In the genomic region with DNA sequence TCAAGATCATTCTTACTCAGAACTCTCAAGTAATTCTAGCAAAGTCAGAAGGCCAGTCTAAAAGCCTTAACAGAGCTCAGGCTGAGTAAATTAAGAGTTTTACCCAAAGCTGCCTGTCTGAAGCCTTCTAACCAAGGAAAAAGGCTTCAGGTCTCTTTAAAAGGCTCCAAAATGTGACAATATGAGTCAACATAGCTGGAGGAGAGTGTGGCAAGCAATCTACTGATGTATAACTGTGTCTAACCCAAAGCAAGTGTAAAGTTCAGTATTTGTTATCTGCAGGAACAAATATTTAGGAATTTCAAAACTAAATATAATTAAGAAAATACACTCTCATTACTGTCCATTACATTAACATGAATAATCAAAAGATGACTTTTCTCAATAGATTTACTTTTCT, we compare ENCODE assay signal across 28 cellular contexts. TPM values are rescaled to one million over a fixed set of nuclear protein-coding genes. Genes with fewer than 3 reads are reported as not detected.
DNase-seq lines count a peak whose midpoint lies in the region; ATAC-seq and TF ChIP-seq lines count a peak whose summit lies in the region.
"Had no signal": no experiment of that assay in that cellular context is flagged by ENCODE, and none has a peak within 500 bp of the region (broad histone marks: within the 10 kb centered on the region; RNA-seq: fewer than 3 reads in every experiment).

No MANE protein-coding gene starts in this region.

- H3K4me3 Mint-ChIP-seq in chondrocyte (ENCODE audit: unreplicated experiment), result no peak overlapping the region
- H3K4me3 Mint-ChIP-seq: activated CD8-positive, alpha-beta memory T cell treated with anti-CD3 and anti-CD28 coated beads, Interleukin-2, amount 10 ng/mL, durations not matched to agents 7 days and 5 days; activated naive CD4-positive, alpha-beta T cell treated with anti-CD3 and anti-CD28 coated beads for 36 hours had no signal

- DNase-seq in NCI-H69 (lab: John Stamatoyannopoulos, UW) (peak; percentile 32), chondrocyte (ENCODE audit: low spot score) (no peak), NOMO-1 treated with dmso at 0.1 percent for 144 hours (lab: John Stamatoyannopoulos, UW; ENCODE audit: unreplicated experiment) (no peak), omental fat pad (ENCODE audit: low spot score) (no peak)
- DNase-seq: ACHN; activated CD8-positive, alpha-beta memory T cell treated with anti-CD3 and anti-CD28 coated beads, Interleukin-2, amount 10 ng/mL, durations not matched to agents 7 days and 5 days; activated naive CD4-positive, alpha-beta T cell treated with anti-CD3 and anti-CD28 coated beads for 36 hours; amniotic stem cell; gastrocnemius medialis; KBM-7; left colon; mesendoderm; NCI-H1417 treated with DMSO at 0.1 percent for 48 hours; NCI-H2081 treated with DMSO at 0.1 percent for 48 hours; NCI-H774; stimulated activated CD4-positive, alpha-beta T cell treated with anti-CD3 and anti-CD28 coated beads, Interleukin-15, amount 100 ng/mL, for 24 hours; stimulated activated naive CD8-positive, alpha-beta T cell treated with anti-CD3 and anti-CD28 coated beads, Interleukin-15, Interleukin-2, amounts not matched to agents 100 U/mL and 50 U/mL, for 24 hours had no signal

- no peaks in the 10 kb centered on the region for H3K9me3 ChIP-seq in liver (ENCODE audit: control insufficient read depth in 4 of 4, low read length in 3 of 4)
- H3K9me3 ChIP-seq: gastrocnemius medialis, prostate gland, thoracic aorta, vagina had no signal

- H3K27me3 Mint-ChIP-seq in chondrocyte (ENCODE audit: low read depth), result no peaks in the 10 kb centered on the region
- H3K27me3 Mint-ChIP-seq: activated CD8-positive, alpha-beta memory T cell treated with anti-CD3 and anti-CD28 coated beads, Interleukin-2, amount 10 ng/mL, durations not matched to agents 7 days and 5 days had no signal

- H3K36me3 ChIP-seq in liver (ENCODE audit: control insufficient read depth in 4 of 4, insufficient read depth in 3 of 4, low read depth in 1 of 4, low read length in 3 of 4), result no peaks in the 10 kb centered on the region
- H3K36me3 ChIP-seq: gastrocnemius medialis, prostate gland, vagina had no signal

- no peaks in the 10 kb centered on the region for H3K27me3 ChIP-seq in liver (ENCODE audit: control insufficient read depth in 4 of 4, insufficient read depth in 4 of 4, low read length in 3 of 4)
- H3K27me3 ChIP-seq: esophagus muscularis mucosa, gastrocnemius medialis, vagina had no signal

- H3K27ac Mint-ChIP-seq in chondrocyte (ENCODE audit: unreplicated experiment), result peak overlapping the region; percentile 6
- H3K27ac Mint-ChIP-seq: activated CD8-positive, alpha-beta memory T cell treated with anti-CD3 and anti-CD28 coated beads, Interleukin-2, amount 10 ng/mL, durations not matched to agents 7 days and 5 days; activated naive CD4-positive, alpha-beta T cell treated with anti-CD3 and anti-CD28 coated beads for 36 hours had no signal

- no peaks in the 10 kb centered on the region for H3K9me3 Mint-ChIP-seq in chondrocyte (ENCODE audit: low read depth)
- H3K9me3 Mint-ChIP-seq: activated naive CD4-positive, alpha-beta T cell treated with anti-CD3 and anti-CD28 coated beads for 36 hours had no signal

- no peak for TF ChIP-seq RAD21 in liver (IDR thresholded peaks at IDR 0.05)

- ATAC-seq in GM21447 (IDR thresholded peaks at IDR 0.05; ENCODE audit: unreplicated experiment), result no peak
- no peak for ATAC-seq in omental fat pad (ENCODE audit: low FRiP score)
- ATAC-seq in GM21515 (IDR thresholded peaks at IDR 0.05; ENCODE audit: unreplicated experiment), result no peak
- ATAC-seq: activated CD8-positive, alpha-beta memory T cell treated with anti-CD3 and anti-CD28 coated beads, Interleukin-2, amount 10 ng/mL, durations not matched to agents 7 days and 5 days; gastrocnemius medialis; HCT116; SK-N-SH treated with all-trans-retinoic acid at 6 μM for 48 hours; stimulated activated naive CD8-positive, alpha-beta T cell treated with anti-CD3 and anti-CD28 coated beads, Interleukin-15, Interleukin-2, amounts not matched to agents 100 U/mL and 50 U/mL, for 24 hours had no signal

- H3K27ac ChIP-seq in 22Rv1 (peak overlapping the region; percentile 68), liver (ENCODE audit: low read depth in 1 of 2, low read length in 2 of 2) (peak overlapping the region in 1 of 2 donors; percentile 45)
- H3K27ac ChIP-seq: coronary artery, gastrocnemius medialis, thoracic aorta, vagina had no signal

- H3K9ac ChIP-seq in liver (ENCODE audit: low read depth in 1 of 2, low read length in 2 of 2), result no peak overlapping the region

- peaks cover 33% of the 10 kb centered on the region for H3K4me1 Mint-ChIP-seq in chondrocyte (ENCODE audit: low read depth)

- TF ChIP-seq CTCF in 22Rv1 (IDR thresholded peaks at IDR 0.05) (no peak), chondrocyte (IDR thresholded peaks at IDR 0.05) (no peak), liver (IDR thresholded peaks at IDR 0.05; ENCODE audit: low read depth, low read length, missing input control) (no peak), omental fat pad (IDR thresholded peaks at IDR 0.05) (no peak)

- no peak overlapping the region for H3K4me3 ChIP-seq in liver (ENCODE audit: low read depth in 1 of 3, low read length in 3 of 3)
- H3K4me3 ChIP-seq: coronary artery, esophagus muscularis mucosa, gastrocnemius medialis, prostate gland, thoracic aorta, vagina had no signal

- H3K4me1 ChIP-seq in liver (ENCODE audit: control insufficient read depth in 4 of 4, insufficient read depth in 4 of 4, low read length in 3 of 4), result peaks cover 8 to 37% (median 29%) of the 10 kb centered on the region in 4 donors

- no peaks in the 10 kb centered on the region for H3K36me3 Mint-ChIP-seq in chondrocyte (ENCODE audit: low read depth)

TF ChIP-seq in liver, 16 proteins besides CTCF, POLR2A, EP300 and RAD21:
- TF ChIP-seq TAF1 (conservative IDR thresholded peaks at IDR 0.05) (no peak), EGR1 (IDR thresholded peaks at IDR 0.05; ENCODE audit: low read depth in 2 of 2) (no peak), SP1 (IDR thresholded peaks at IDR 0.05) (peak; percentile 22), FOXA1 (IDR thresholded peaks at IDR 0.05) (no peak), HNF4A (conservative IDR thresholded peaks at IDR 0.05) (peak; percentile 31 to 33)

RNA-seq across cellular contexts. Expression of a gene that starts 11.0 kb away (rescaled TPM):
- total RNA-seq in chondrocyte (14.1 to 15.3 TPM (median 14.5 TPM) in 3 replicates), liver (1 to 10 TPM; 9.3 to 9.4 TPM), omental fat pad (1 to 10 TPM; 7.4 to 8.7 (median 7.8) TPM)
- 1 to 10 TPM; 2.4 to 3.6 TPM for polyA plus RNA-seq in liver

RNA-seq across cellular contexts. Expression of a gene that starts 31.5 kb away (rescaled TPM):
- total RNA-seq in chondrocyte (12.7 to 13.9 TPM (median 13.7 TPM) in 3 replicates), liver (10 to 100 TPM; 15.5 to 25.5 TPM), omental fat pad (10 to 100 TPM; 23.6 to 59.1 (median 41.6) TPM)
- polyA plus RNA-seq in liver, result 10 to 100 TPM in 1 of 2 donors, 1 to 10 TPM in 1; 4.9 to 13.3 TPM

RNA-seq across cellular contexts. Expression of a gene that starts 31.7 kb away (rescaled TPM):
- total RNA-seq in chondrocyte (84.3 to 101 TPM (median 86.3 TPM) in 3 replicates), liver (100 to 1,000 TPM; 125 to 524 TPM), omental fat pad (100 to 1,000 TPM in 3 of 4 donors, 10 to 100 TPM in 1; 92.8 to 162 (median 142) TPM)
- polyA plus RNA-seq in liver, result 100 to 1,000 TPM; 197 to 391 TPM
